In the genomic region with DNA sequence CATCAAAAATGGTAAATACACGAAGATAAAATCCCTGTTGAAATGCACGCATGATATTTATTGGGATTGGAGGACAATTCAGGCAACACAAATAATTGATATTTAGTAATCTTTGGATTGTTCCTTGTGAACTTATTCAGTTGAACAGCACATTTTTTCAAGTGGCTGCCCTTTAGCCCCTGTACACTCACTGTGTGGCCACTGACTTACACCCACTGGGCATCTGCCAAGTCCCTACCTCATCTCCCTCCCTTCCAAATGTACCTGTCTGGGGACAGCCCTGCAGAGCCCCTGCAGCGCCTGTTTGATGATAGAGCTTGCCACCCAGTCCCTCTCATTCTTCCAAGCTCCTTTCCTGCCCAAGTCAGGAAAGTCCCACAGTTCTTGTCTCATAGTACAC, we compare ENCODE assay signal across 18 cellular contexts.
"Had no signal": no experiment of that assay in that cellular context is flagged by ENCODE, and none has a peak within 500 bp of the region (broad histone marks: within the 10 kb centered on the region; RNA-seq: fewer than 3 reads in every experiment).

No MANE protein-coding gene starts in this region.

- H3K4me3 ChIP-seq: esophagus squamous epithelium, sigmoid colon, skin epidermis, testis, tibial nerve had no signal

- H3K27me3 Mint-ChIP-seq: dendritic cell treated with granulocyte-macrophage colony-stimulating factor and Interleukin-4, amounts not matched to agents 40 ng/mL and 50 ng/mL, for 4 days; stimulated activated naive CD8-positive, alpha-beta T cell treated with anti-CD3 and anti-CD28 coated beads, Interleukin-15, amount 100 ng/mL, for 72 hours had no signal

- H3K4me1 ChIP-seq: sigmoid colon, testis had no signal

- H3K27me3 ChIP-seq: esophagus squamous epithelium, foreskin keratinocyte, sigmoid colon, testis, tibial nerve had no signal

- H3K36me3 Mint-ChIP-seq: naive thymus-derived CD8-positive, alpha-beta T cell; stimulated activated naive B cell treated with anti-CD40 and anti-IgM and Interleukin-4, amounts not matched to agents 10 μg/mL and 1 μg/mL and 100 μg/mL, for 72 hours had no signal

- ATAC-seq: effector memory CD8-positive, alpha-beta T cell; foreskin keratinocyte; left cardiac atrium; naive thymus-derived CD8-positive, alpha-beta T cell; stimulated activated naive B cell treated with anti-CD40 and anti-IgM and Interleukin-4, amounts not matched to agents 10 μg/mL and 1 μg/mL and 100 μg/mL, for 72 hours; stimulated activated naive CD8-positive, alpha-beta T cell treated with anti-CD3 and anti-CD28 coated beads, Interleukin-15, amount 100 ng/mL, for 72 hours had no signal

- H3K27ac ChIP-seq: epithelial cell of prostate, esophagus squamous epithelium, foreskin keratinocyte, sigmoid colon, skin epidermis, testis had no signal

- H3K9me3 Mint-ChIP-seq: dendritic cell treated with granulocyte-macrophage colony-stimulating factor and Interleukin-4, amounts not matched to agents 40 ng/mL and 50 ng/mL, for 4 days; effector memory CD8-positive, alpha-beta T cell; naive thymus-derived CD8-positive, alpha-beta T cell; stimulated activated naive CD8-positive, alpha-beta T cell treated with anti-CD3 and anti-CD28 coated beads, Interleukin-15, amount 100 ng/mL, for 72 hours had no signal

- H3K27ac Mint-ChIP-seq: dendritic cell treated with granulocyte-macrophage colony-stimulating factor and Interleukin-4, amounts not matched to agents 40 ng/mL and 50 ng/mL, for 4 days; effector memory CD8-positive, alpha-beta T cell; stimulated activated naive B cell treated with anti-CD40 and anti-IgM and Interleukin-4, amounts not matched to agents 10 μg/mL and 1 μg/mL and 100 μg/mL, for 72 hours; stimulated activated naive CD8-positive, alpha-beta T cell treated with anti-CD3 and anti-CD28 coated beads, Interleukin-15, amount 100 ng/mL, for 72 hours had no signal

- H3K9me3 ChIP-seq: esophagus squamous epithelium, sigmoid colon, testis, tibial nerve had no signal

- H3K36me3 ChIP-seq: esophagus squamous epithelium, sigmoid colon, tibial nerve had no signal

- H3K4me3 Mint-ChIP-seq: dendritic cell treated with granulocyte-macrophage colony-stimulating factor and Interleukin-4, amounts not matched to agents 40 ng/mL and 50 ng/mL, for 4 days; effector memory CD8-positive, alpha-beta T cell; naive thymus-derived CD8-positive, alpha-beta T cell; stimulated activated naive B cell treated with anti-CD40 and anti-IgM and Interleukin-4, amounts not matched to agents 10 μg/mL and 1 μg/mL and 100 μg/mL, for 72 hours; stimulated activated naive CD8-positive, alpha-beta T cell treated with anti-CD3 and anti-CD28 coated beads, Interleukin-15, amount 100 ng/mL, for 72 hours had no signal

- DNase-seq: effector memory CD8-positive, alpha-beta T cell; esophagus squamous epithelium; foreskin keratinocyte; kidney; left cardiac atrium; mammary epithelial cell; naive thymus-derived CD8-positive, alpha-beta T cell; posterior cingulate gyrus; sigmoid colon; stimulated activated CD4-positive, alpha-beta T cell treated with anti-CD3 and anti-CD28 coated beads, Interleukin-2, amount 100 ng/mL, for 24 hours; stimulated activated CD4-positive, alpha-beta T cell treated with anti-CD3 and anti-CD28 coated beads, Interleukin-4, amount 100 ng/mL, for 4 hours; stimulated activated naive B cell treated with anti-CD40 and anti-IgM and Interleukin-4, amounts not matched to agents 10 μg/mL and 1 μg/mL and 100 μg/mL, for 72 hours; stimulated activated naive CD8-positive, alpha-beta T cell treated with anti-CD3 and anti-CD28 coated beads, Interleukin-15, amount 100 ng/mL, for 72 hours; testis had no signal
